Comparison of ENCODE assay signal across 19 cellular contexts in genomic region chr5:30387974-30388632, GRCh38.
A peak's percentile ranks its signal among the peaks of the same experiment; 100 is the strongest.
DNase-seq lines count a peak whose midpoint lies in the region; ATAC-seq and TF ChIP-seq lines count a peak whose summit lies in the region.
"Had no signal": no experiment of that assay in that cellular context is flagged by ENCODE, and none has a peak within 500 bp of the region (broad histone marks: within the 10 kb centered on the region; RNA-seq: fewer than 3 reads in every experiment).

No MANE protein-coding gene starts in this region.

- H3K9me3 Mint-ChIP-seq in endodermal cell = no peaks in the 10 kb centered on the region
- H3K9me3 Mint-ChIP-seq in neural crest cell = peaks cover 7% of the 10 kb centered on the region

- H3K36me3 ChIP-seq in NT2/D1 (ENCODE audit: insufficient read depth, insufficient read length, low read length) = no peaks in the 10 kb centered on the region
- H3K36me3 ChIP-seq in endodermal cell (ENCODE audit: control insufficient read depth, insufficient read depth, low read length) = no peaks in the 10 kb centered on the region

- H3K4me3 Mint-ChIP-seq in endodermal cell = no peak overlapping the region
- peak overlapping the region; percentile 56 for H3K4me3 Mint-ChIP-seq in neural crest cell
- H3K4me3 Mint-ChIP-seq: CD4-positive, alpha-beta T cell had no signal

- H3K4me1 Mint-ChIP-seq in endodermal cell = peaks cover 1% of the 10 kb centered on the region
- peaks cover 32% of the 10 kb centered on the region for H3K4me1 Mint-ChIP-seq in neural crest cell

- no peaks in the 10 kb centered on the region for H3K4me1 ChIP-seq in NT2/D1 (ENCODE audit: insufficient read depth, insufficient read length)
- no peaks in the 10 kb centered on the region for H3K4me1 ChIP-seq in endodermal cell (ENCODE audit: control insufficient read depth, insufficient read depth, low read length)
- H3K4me1 ChIP-seq: A549 had no signal

- no peak overlapping the region for H3K27ac ChIP-seq in endodermal cell (ENCODE audit: low read depth, low read length)
- H3K27ac ChIP-seq: 22Rv1, A549, C4-2B, HL-60 had no signal

- TF ChIP-seq CTCF in endodermal cell (conservative IDR thresholded peaks at IDR 0.05) = no peak
- TF ChIP-seq CTCF in neural crest cell (conservative IDR thresholded peaks at IDR 0.05) = no peak

- H3K9me3 ChIP-seq in NT2/D1 (ENCODE audit: insufficient read depth, low read length) (0 out of 2 replicates have a peak, but pooled peaks cover 3% of the 10 kb centered on the region), endodermal cell (ENCODE audit: control insufficient read depth, low read length) (no peaks in the 10 kb centered on the region)

- 75 to 93% methylated on average over 1 to 3 of the region's 3 CpGs for WGBS in endodermal cell (ENCODE audit: insufficient coverage in 1 of 2, insufficient read length in 1 of 2), 2 experiments

- ATAC-seq in GM21526 (IDR thresholded peaks at IDR 0.05; ENCODE audit: low FRiP score, unreplicated experiment) = no peak
- ATAC-seq: A549, GM12878 had no signal

- DNase-seq in DMS53 (lab: John Stamatoyannopoulos, UW) (peak; percentile 22), DMS53 treated with DMSO at 0.1 percent for 48 hours (lab: John Stamatoyannopoulos, UW; ENCODE audit: unreplicated experiment) (no peak), NT2/D1 (ENCODE audit: low read depth, low spot score) (peak; percentile 27), endodermal cell (peak; percentile 51), neural crest cell (ENCODE audit: low read depth, low spot score) (no peak), KBM-7 (no peak), NCI-H2171 treated with DMSO at 0.1 percent for 48 hours (lab: John Stamatoyannopoulos, UW) (no peak)
- DNase-seq: AML-193; CD4-positive, alpha-beta T cell; DMS153; DND-41; EL; H7 had no signal

- H3K27me3 ChIP-seq in NT2/D1 (ENCODE audit: insufficient read depth, insufficient read length) (no peaks in the 10 kb centered on the region), endodermal cell (ENCODE audit: control insufficient read depth, insufficient read depth, low read length, poor library complexity, severe bottlenecking) (no peaks in the 10 kb centered on the region)

- no peaks in the 10 kb centered on the region for H3K27me3 Mint-ChIP-seq in endodermal cell (ENCODE audit: insufficient read depth)
- H3K27me3 Mint-ChIP-seq in neural crest cell (ENCODE audit: low read depth) = no peaks in the 10 kb centered on the region
- H3K27me3 Mint-ChIP-seq: CD4-positive, alpha-beta T cell had no signal

- H3K4me3 ChIP-seq in NT2/D1 (ENCODE audit: insufficient read length, low read depth) = no peak overlapping the region
- no peak overlapping the region for H3K4me3 ChIP-seq in endodermal cell (ENCODE audit: low read length)
- H3K4me3 ChIP-seq: A549, GM12878 had no signal

- H3K36me3 Mint-ChIP-seq in endodermal cell (ENCODE audit: low read depth) = no peaks in the 10 kb centered on the region
- H3K36me3 Mint-ChIP-seq in neural crest cell (ENCODE audit: low read depth) = peaks cover 4% of the 10 kb centered on the region

- no peak overlapping the region for H3K27ac Mint-ChIP-seq in endodermal cell
- H3K27ac Mint-ChIP-seq in neural crest cell (ENCODE audit: unreplicated experiment) = no peak overlapping the region
- H3K27ac Mint-ChIP-seq: CD4-positive, alpha-beta T cell had no signal

- in situ Hi-C loops in KBM-7 (cut with MboI; ENCODE audit: low pct_unique_long_range_greater_than_20kb, low sequenced_read_pairs) = no loop called here

- no peak overlapping the region for H3K9ac ChIP-seq in NT2/D1 (ENCODE audit: insufficient read length, low read depth)
- no peak overlapping the region for H3K9ac ChIP-seq in endodermal cell (ENCODE audit: extremely low read depth, low read length, poor library complexity, severe bottlenecking)

Comparison
In these comparisons a context has a peak if more than half of its experiments do, and no peak if none do; other contexts are left out.
1. DNase-seq: peak in DMS53 (single experiment), NT2/D1 (single experiment) and endodermal cell (single experiment); none in DMS53 treated with DMSO at 0.1 percent for 48 hours (single experiment), neural crest cell (single experiment), KBM-7 (single experiment) and NCI-H2171 treated with DMSO at 0.1 percent for 48 hours (single experiment).